ENCODE assay signal across 34 cellular contexts in genomic region chr12:56927281-56927680, GRCh38. TPM values are rescaled to one million over a fixed set of nuclear protein-coding genes. Genes with fewer than 3 reads are reported as not detected.
"Had no signal": no experiment of that assay in that cellular context is flagged by ENCODE, and none has a peak within 500 bp of the region (broad histone marks: within the 10 kb centered on the region; RNA-seq: fewer than 3 reads in every experiment).

No MANE protein-coding gene starts in this region.

- ATAC-seq: activated CD4-positive, alpha-beta T cell treated with anti-CD3 and anti-CD28 coated beads for 36 hours; activated CD8-positive, alpha-beta memory T cell treated with anti-CD3 and anti-CD28 coated beads, Interleukin-2, amount 10 ng/mL, durations not matched to agents 7 days and 5 days; activated CD8-positive, alpha-beta T cell treated with anti-CD3 and anti-CD28 coated beads, Interleukin-2, amount 10 ng/mL, durations not matched to agents 7 days and 5 days; activated naive CD4-positive, alpha-beta T cell treated with anti-CD3 and anti-CD28 coated beads, Interleukin-2, amount 50 U/mL, for 72 hours; effector memory CD8-positive, alpha-beta T cell; gastroesophageal sphincter had no signal

- H3K4me1 ChIP-seq: gastroesophageal sphincter had no signal

- H3K27me3 ChIP-seq: brain microvascular endothelial cell, esophagus squamous epithelium, gastroesophageal sphincter had no signal

- H3K36me3 ChIP-seq: brain microvascular endothelial cell, esophagus squamous epithelium, gastroesophageal sphincter had no signal

- H3K27ac ChIP-seq: brain microvascular endothelial cell, esophagus squamous epithelium, gastroesophageal sphincter had no signal

- H3K4me3 ChIP-seq: esophagus squamous epithelium, gastroesophageal sphincter had no signal

- DNase-seq: activated CD4-positive, alpha-beta memory T cell treated with anti-CD3 and anti-CD28 coated beads for 36 hours; activated CD4-positive, alpha-beta T cell treated with anti-CD3 and anti-CD28 coated beads for 36 hours; activated CD4-positive, alpha-beta T cell treated with anti-CD3 and anti-CD28 coated beads, Interleukin-2, amount 10 ng/mL, durations not matched to agents 24 days and 14 days; activated CD4-positive, CD25-positive, alpha-beta regulatory T cell; activated CD4-positive, CD25-positive, alpha-beta regulatory T cell treated with anti-CD3 and anti-CD28 coated beads, Interleukin-2, amount 50 U/mL, for 72 hours; activated CD8-positive, alpha-beta memory T cell treated with anti-CD3 and anti-CD28 coated beads, Interleukin-2, amount 10 ng/mL, durations not matched to agents 7 days and 5 days; activated CD8-positive, alpha-beta memory T cell treated with anti-CD3 and anti-CD28 coated beads, Interleukin-2, amount 50 U/mL, for 4 hours; activated CD8-positive, alpha-beta T cell treated with anti-CD3 and anti-CD28 coated beads, Interleukin-2, amount 10 ng/mL, durations not matched to agents 7 days and 5 days; activated gamma-delta T cell; activated naive CD4-positive, alpha-beta T cell; activated naive CD4-positive, alpha-beta T cell treated with anti-CD3 and anti-CD28 coated beads, Interleukin-2, amount 10 ng/mL, durations not matched to agents 7 days and 5 days; activated naive CD8-positive, alpha-beta T cell treated with anti-CD3 and anti-CD28 coated beads, Interleukin-2, amount 10 ng/mL, durations not matched to agents 7 days and 5 days; activated T-cell treated with anti-CD3 and anti-CD28 coated beads, Interleukin-2, amount 50 U/mL, for 1 hour; activated T-cell treated with anti-CD3 and anti-CD28 coated beads, Interleukin-2, amount 50 U/mL, for 48 hours; anterior cingulate cortex; brain microvascular endothelial cell; caudate nucleus; cortex of kidney; dermis blood vessel endothelial cell; effector CD4-positive, alpha-beta T cell; effector memory CD8-positive, alpha-beta T cell; erythroblast; esophagus squamous epithelium; foreskin melanocyte; T-helper 1 cell; T-helper 2 cell had no signal

- H3K9me3 ChIP-seq: esophagus squamous epithelium, gastroesophageal sphincter had no signal

RNA-seq across cellular contexts. Expression of gene SDR9C7, which starts 6.9 kb away (rescaled TPM):
- total RNA-seq: activated CD4-positive, alpha-beta memory T cell treated with anti-CD3 and anti-CD28 coated beads for 36 hours; activated CD4-positive, alpha-beta T cell treated with anti-CD3 and anti-CD28 coated beads for 36 hours; activated CD4-positive, alpha-beta T cell treated with anti-CD3 and anti-CD28 coated beads, Interleukin-2, amount 10 ng/mL, durations not matched to agents 24 days and 14 days; activated CD8-positive, alpha-beta memory T cell treated with anti-CD3 and anti-CD28 coated beads for 36 hours; activated CD8-positive, alpha-beta memory T cell treated with anti-CD3 and anti-CD28 coated beads, Interleukin-2, amount 10 ng/mL, durations not matched to agents 7 days and 5 days; activated CD8-positive, alpha-beta T cell treated with anti-CD3 and anti-CD28 coated beads, Interleukin-2, amount 10 ng/mL, durations not matched to agents 7 days and 5 days; activated naive CD4-positive, alpha-beta T cell treated with anti-CD3 and anti-CD28 coated beads, Interleukin-2, amount 50 U/mL, for 72 hours; activated naive CD8-positive, alpha-beta T cell treated with anti-CD3 and anti-CD28 coated beads, Interleukin-2, amount 10 ng/mL, durations not matched to agents 7 days and 5 days; astrocyte; chondrocyte; dermis blood vessel endothelial cell; fibroblast of lung; fibroblast of villous mesenchyme; gastroesophageal sphincter; glomerular endothelial cell had no signal
- polyA plus RNA-seq: fibroblast of lung had no signal

RNA-seq across cellular contexts. Expression of gene RDH16, which starts 30.1 kb away (rescaled TPM):
- total RNA-seq: chondrocyte, glomerular endothelial cell had no signal
- polyA plus RNA-seq: fibroblast of lung had no signal
